ENCODE assay signal across 28 cellular contexts in the genomic region with DNA sequence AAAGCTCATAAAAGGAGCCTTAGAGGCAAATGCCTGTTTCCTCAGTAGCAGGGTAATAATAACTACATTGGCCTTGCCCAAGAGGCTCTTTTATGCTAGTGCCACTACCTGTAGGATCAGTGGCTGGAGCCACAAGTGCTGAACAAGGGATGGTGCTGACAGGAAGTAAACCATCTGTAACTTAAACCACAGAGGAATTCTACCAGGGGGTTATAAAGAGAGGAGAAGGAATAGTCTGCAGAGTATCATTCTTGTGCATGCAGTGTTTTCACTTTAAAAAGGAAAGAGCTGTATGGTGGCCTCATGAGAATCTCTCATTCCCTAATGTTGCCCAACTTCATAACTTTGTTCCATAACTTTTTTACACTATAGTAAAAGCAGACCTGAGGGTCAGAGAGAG.
DNase-seq lines count a peak whose midpoint lies in the region; ATAC-seq, FAIRE-seq and TF ChIP-seq lines count a peak whose summit lies in the region.
"Had no signal": no experiment of that assay in that cellular context is flagged by ENCODE, and none has a peak within 500 bp of the region (broad histone marks: within the 10 kb centered on the region; RNA-seq: fewer than 3 reads in every experiment).

No MANE protein-coding gene starts in this region.

- H3K4me1 ChIP-seq in cardiac muscle cell (ENCODE audit: low read depth) (peaks cover 49% of the 10 kb centered on the region), heart left ventricle (peaks cover 0 to 37% (median 17%) of the 10 kb centered on the region in 12 donors), smooth muscle cell (ENCODE audit: low read depth) (peaks cover 16% of the 10 kb centered on the region)
- H3K4me1 ChIP-seq: HAP-1 had no signal

- no peak for FAIRE-seq in urothelium cell line (lab: Jason Lieb, UNC)
- FAIRE-seq: A204.1, GM18507, RCC 7860 had no signal

- no peaks in the 10 kb centered on the region for H3K27me3 ChIP-seq in cardiac muscle cell
- H3K27me3 ChIP-seq in heart left ventricle, result no peaks in the 10 kb centered on the region
- no peaks in the 10 kb centered on the region for H3K27me3 ChIP-seq in smooth muscle cell (ENCODE audit: low read depth)

- H3F3A ChIP-seq in smooth muscle cell (ENCODE audit: low read depth), result peaks cover 18% of the 10 kb centered on the region

- H3K79me2 ChIP-seq in smooth muscle cell (ENCODE audit: low read depth), result no peaks in the 10 kb centered on the region

- H3K36me3 ChIP-seq in cardiac muscle cell (no peaks in the 10 kb centered on the region), heart left ventricle (no peaks in the 10 kb centered on the region), smooth muscle cell (ENCODE audit: low read depth) (no peaks in the 10 kb centered on the region)
- H3K36me3 ChIP-seq: HAP-1 had no signal

- intact Hi-C loops in heart left ventricle (cut with DNase I), result loop anchor here in 1 of 10 donors (5.0 kb wide), 1 partner anchor 40 kb away; no protein-coding TSS in a partner anchor

- no peak for ATAC-seq in heart left ventricle
- ATAC-seq in HG02981 (IDR thresholded peaks at IDR 0.05; ENCODE audit: unreplicated experiment), result no peak

- H3K4me3 ChIP-seq in cardiac muscle cell (no peak overlapping the region), heart left ventricle (no peak overlapping the region), choroid plexus epithelial cell (ENCODE audit: low read depth, low read length) (no peak overlapping the region), smooth muscle cell (no peak overlapping the region)
- H3K4me3 ChIP-seq: HAP-1, SK-N-MC had no signal

- H3K4me2 ChIP-seq in smooth muscle cell, result no peak overlapping the region
- H3K4me2 ChIP-seq: KMS-11 had no signal

- peak in 1 of 2 donors; percentile 51 for DNase-seq in cardiac muscle cell (ENCODE audit: low read depth in 1 of 2, low spot score in 1 of 2)
- no peak for DNase-seq in heart left ventricle
- peak; percentile 37 for DNase-seq in M059J (ENCODE audit: low read depth)
- DNase-seq in choroid plexus epithelial cell (ENCODE audit: low read depth), result peak; percentile 42
- no peak for DNase-seq in smooth muscle cell (lab: John Stamatoyannopoulos, UW; ENCODE audit: unreplicated experiment)
- DNase-seq in urothelium cell line (ENCODE audit: low spot score), result no peak
- no peak for DNase-seq in activated CD4-positive, alpha-beta T cell treated with anti-CD3 and anti-CD28 coated beads, Interleukin-2, amount 50 U/mL, for 48 hours
- DNase-seq: CD8-positive, alpha-beta memory T cell; DMS 273 treated with DMSO at 0.1 percent for 48 hours; DND-41; GOT3; MV-4-11; NCI-H1105; NCI-H1436 treated with DMSO at 0.1 percent for 48 hours; NCI-H187 treated with DMSO at 0.1 percent for 48 hours; NCI-H2171 treated with DMSO at 0.1 percent for 48 hours; NCI-H345; NCI-H524; NCI-H774; SIG-M5 had no signal

- no peak overlapping the region for H2AFZ ChIP-seq in smooth muscle cell (ENCODE audit: low read depth)

- TF ChIP-seq CTCF in cardiac muscle cell (IDR thresholded peaks at IDR 0.05; ENCODE audit: low read depth, low read length) (no peak), heart left ventricle (IDR thresholded peaks at IDR 0.05) (no peak), choroid plexus epithelial cell (conservative IDR thresholded peaks at IDR 0.05; ENCODE audit: low read depth, low read length) (no peak), smooth muscle cell (IDR thresholded peaks at IDR 0.05; ENCODE audit: borderline replicate concordance, insufficient read depth, poor library complexity, severe bottlenecking) (no peak)

- no peak for TF ChIP-seq POLR2A in heart left ventricle (IDR thresholded peaks at IDR 0.05)

- H3K27ac ChIP-seq in cardiac muscle cell, result peak overlapping the region; percentile 34
- no peak overlapping the region for H3K27ac ChIP-seq in heart left ventricle
- H3K27ac ChIP-seq in smooth muscle cell (ENCODE audit: low read depth), result peak overlapping the region; percentile 17
- H3K27ac ChIP-seq: C4-2B, KMS-11, SK-N-MC had no signal

- H4K20me1 ChIP-seq in smooth muscle cell (ENCODE audit: low read depth), result no peaks in the 10 kb centered on the region

- H3K9me3 ChIP-seq in cardiac muscle cell (ENCODE audit: low read depth) (no peaks in the 10 kb centered on the region), heart left ventricle (peaks cover 0 to 4% (median 0%) of the 10 kb centered on the region in 12 donors), smooth muscle cell (replicated peaks; ENCODE audit: low read depth) (no peaks in the 10 kb centered on the region)
- H3K9me3 ChIP-seq: HAP-1 had no signal

- H3K9ac ChIP-seq in smooth muscle cell (ENCODE audit: low read depth), result no peak overlapping the region
- H3K9ac ChIP-seq: KMS-11 had no signal

Comparison
In these comparisons a context has a peak if more than half of its experiments do, and no peak if none do; other contexts are left out.
1. H3K27ac ChIP-seq: peak in cardiac muscle cell (single experiment) and smooth muscle cell (single experiment); none in heart left ventricle (0 of 12).
2. DNase-seq: peak in M059J (single experiment) and choroid plexus epithelial cell (single experiment); none in heart left ventricle (0 of 5), smooth muscle cell (single experiment), urothelium cell line (single experiment) and activated CD4-positive, alpha-beta T cell treated with anti-CD3 and anti-CD28 coated beads, Interleukin-2, amount 50 U/mL, for 48 hours (0 of 2).